35 cellular contexts compared by ENCODE assay signal in genomic region chr7:67805921-67806471, GRCh38.
"Had no signal": no experiment of that assay in that cellular context is flagged by ENCODE, and none has a peak within 500 bp of the region (broad histone marks: within the 10 kb centered on the region; RNA-seq: fewer than 3 reads in every experiment).

No MANE protein-coding gene starts in this region.

- H3K4me2 ChIP-seq: KMS-11 had no signal

- H3K36me3 ChIP-seq: MG63 had no signal

- DNase-seq: Karpas-422, Kasumi-1, MG63, MM.1S, MV-4-11, NCI-H1048, NCI-H1092, NCI-H1092 treated with DMSO at 0.1 percent for 48 hours, NCI-H1105, NCI-H1105 treated with DMSO at 0.1 percent for 48 hours, NCI-H1417, NCI-H1417 treated with DMSO at 0.1 percent for 48 hours, NCI-H1436, NCI-H1436 treated with DMSO at 0.1 percent for 48 hours, NCI-H146, NCI-H1694, NCI-H1694 treated with DMSO at 0.1 percent for 48 hours, NCI-H187, NCI-H187 treated with DMSO at 0.1 percent for 48 hours, NCI-H1930, NCI-H2029, NCI-H2029 treated with DMSO at 0.1 percent for 48 hours, NCI-H2081, NCI-H2081 treated with DMSO at 0.1 percent for 48 hours, NCI-H2107, NCI-H2171, NCI-H2171 treated with DMSO at 0.1 percent for 48 hours, NCI-H2227 treated with DMSO at 0.1 percent for 48 hours, NCI-H226, NCI-H345, NCI-H446, NCI-H446 treated with DMSO at 0.1 percent for 48 hours, NCI-H510A, NCI-H510A treated with DMSO at 0.1 percent for 48 hours had no signal

- H3K9ac ChIP-seq: KMS-11 had no signal

- H3K9me3 ChIP-seq: MG63 had no signal

- H3K4me3 ChIP-seq: MG63 had no signal

- H3K27ac ChIP-seq: KMS-11 had no signal

- H3K27me3 ChIP-seq: MG63 had no signal
